8 cellular contexts compared by ENCODE assay signal in the genomic region with DNA sequence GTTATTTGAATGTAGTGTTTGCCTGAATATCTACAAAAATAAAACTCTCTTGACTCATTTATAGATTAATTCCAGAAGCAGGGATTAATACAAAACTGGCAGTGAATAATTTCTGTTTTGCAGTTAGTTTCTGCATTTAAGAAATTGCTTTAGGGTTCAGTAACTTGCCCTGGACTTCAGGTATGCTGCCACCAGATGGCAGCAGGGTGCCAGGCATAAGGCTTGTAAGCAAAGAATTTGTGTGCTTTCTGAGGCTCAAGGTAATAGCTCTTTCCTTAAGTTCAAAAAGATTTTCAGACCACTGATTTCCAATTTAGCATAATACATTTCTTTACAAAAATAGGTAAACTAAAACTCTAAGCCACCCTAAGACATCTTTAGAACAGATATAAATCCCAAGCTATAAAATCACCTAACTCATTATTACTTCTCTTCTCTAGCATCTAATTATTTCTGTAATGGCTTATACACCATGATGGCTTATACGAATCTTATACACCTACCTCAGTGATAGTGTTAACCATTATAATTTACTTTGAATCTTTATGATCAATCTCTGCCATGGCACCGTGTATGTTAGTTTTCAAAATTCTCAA.
DNase-seq lines count a peak whose midpoint lies in the region; ATAC-seq lines count a peak whose summit lies in the region.

No MANE protein-coding gene starts in this region.

- peak; percentile 69 for ATAC-seq in GM21717 (IDR thresholded peaks at IDR 0.05; ENCODE audit: unreplicated experiment)
- no peak for ATAC-seq in esophagus mucosa

- peak; percentile 88 for DNase-seq in DMS53 (lab: John Stamatoyannopoulos, UW)
- DNase-seq in MV-4-11 (lab: John Stamatoyannopoulos, UW) = peak; percentile 55
- DNase-seq in SKM-1 (lab: John Stamatoyannopoulos, UW; ENCODE audit: unreplicated experiment) = peak; percentile 3
- peak; percentile 12 for DNase-seq in brain pericyte (ENCODE audit: low read depth, low spot score)
- peak; percentile 84 for DNase-seq in islet precursor cell
- peak; percentile 1 to 39 for DNase-seq in stimulated activated CD4-positive, alpha-beta T cell treated with anti-CD3 and anti-CD28 coated beads, Interleukin-1b, Interleukin-23, amount 100 ng/mL, for 4 hours (ENCODE audit: low read depth in 2 of 2)

Comparison
In these comparisons a context has a peak if more than half of its experiments do, and no peak if none do; other contexts are left out.
1. DNase-seq: peak in every context shown above with its lines; median percentile 88 in DMS53; 84 in islet precursor cell; 55 in MV-4-11; 20 in stimulated activated CD4-positive, alpha-beta T cell treated with anti-CD3 and anti-CD28 coated beads, Interleukin-1b, Interleukin-23, amount 100 ng/mL, for 4 hours; 12 in brain pericyte; 3 in SKM-1.